In genomic region chr4:37603070-37603468, GRCh38 we compare ENCODE assay signal across 7 cellular contexts.
DNase-seq lines count a peak whose midpoint lies in the region; ATAC-seq, FAIRE-seq and TF ChIP-seq lines count a peak whose summit lies in the region.

No MANE protein-coding gene starts in this region.

- no peaks in the 10 kb centered on the region for H3K27me3 Mint-ChIP-seq in activated CD4-positive, alpha-beta T cell treated with anti-CD3 and anti-CD28 coated beads, Interleukin-2, amount 10 ng/mL, durations not matched to agents 7 days and 5 days

- H3K4me3 Mint-ChIP-seq in activated CD4-positive, alpha-beta T cell treated with anti-CD3 and anti-CD28 coated beads, Interleukin-2, amount 10 ng/mL, durations not matched to agents 7 days and 5 days: no peak overlapping the region

- H3K4me1 ChIP-seq in colonic mucosa (no peaks in the 10 kb centered on the region), right lobe of liver (peaks cover 0 to 34% (median 5%) of the 10 kb centered on the region in 4 donors)

- ATAC-seq in HG02852 (IDR thresholded peaks at IDR 0.05; ENCODE audit: unreplicated experiment) (peak; percentile 89), right lobe of liver (peak; percentile 94 to 98 (median 96))

- DNase-seq in GM12891 (ENCODE audit: insufficient read length, low spot score): peak; percentile 62
- peak; percentile 77 for DNase-seq in NCI-H2196 (lab: John Stamatoyannopoulos, UW; ENCODE audit: unreplicated experiment)
- DNase-seq in activated CD4-positive, alpha-beta T cell treated with anti-CD3 and anti-CD28 coated beads, Interleukin-2, amount 10 ng/mL, durations not matched to agents 7 days and 5 days: peak; percentile 78
- DNase-seq in colonic mucosa: peak; percentile 91
- peak; percentile 83 to 88 (median 87) for DNase-seq in right lobe of liver
- peak; percentile 10 to 64 (median 59) for DNase-seq in stimulated activated CD4-positive, alpha-beta T cell treated with anti-CD3 and anti-CD28 coated beads, TNF-alpha, amount 100 ng/mL, for 1 hour (ENCODE audit: low read depth in 3 of 3, low spot score in 1 of 3)

- H3K4me1 Mint-ChIP-seq in activated CD4-positive, alpha-beta T cell treated with anti-CD3 and anti-CD28 coated beads, Interleukin-2, amount 10 ng/mL, durations not matched to agents 7 days and 5 days: peaks cover 36% of the 10 kb centered on the region

- peak; percentile 90 for FAIRE-seq in GM12891 (lab: Jason Lieb, UNC)

- H3K9me3 ChIP-seq in colonic mucosa (no peaks in the 10 kb centered on the region), right lobe of liver (no peaks in the 10 kb centered on the region)

- TF ChIP-seq CTCF in colonic mucosa (IDR thresholded peaks at IDR 0.05) (peak; percentile 94), right lobe of liver (IDR thresholded peaks at IDR 0.05) (peak; percentile 96 to 98 (median 97))

- H3K9ac ChIP-seq in colonic mucosa (ENCODE audit: low read depth in 2 of 2, low read length in 2 of 2): no peak overlapping the region

- H3K27ac ChIP-seq in colonic mucosa: no peak overlapping the region
- no peak overlapping the region for H3K27ac ChIP-seq in right lobe of liver

- POLR2A ChIA-PET in activated CD4-positive, alpha-beta T cell treated with anti-CD3 and anti-CD28 coated beads, Interleukin-2, amount 10 ng/mL, durations not matched to agents 7 days and 5 days (lab: Charles Lee): no interaction called here

- no peak for TF ChIP-seq POLR2A in GM12891 (IDR thresholded peaks at IDR 0.05; ENCODE audit: low read depth, low read length)
- no peak for TF ChIP-seq POLR2A in right lobe of liver (IDR thresholded peaks at IDR 0.05)

- CTCF ChIA-PET in activated CD4-positive, alpha-beta T cell treated with anti-CD3 and anti-CD28 coated beads, Interleukin-2, amount 10 ng/mL, durations not matched to agents 7 days and 5 days (lab: Charles Lee): interaction anchor here (0.9 to 1.9 kb wide), 9 partner anchors 7 to 148 kb away, joined by 3 to 6 read pairs (median 4); no protein-coding TSS in a partner anchor

- H3K36me3 Mint-ChIP-seq in activated CD4-positive, alpha-beta T cell treated with anti-CD3 and anti-CD28 coated beads, Interleukin-2, amount 10 ng/mL, durations not matched to agents 7 days and 5 days (ENCODE audit: low read depth): peaks cover 2% of the 10 kb centered on the region

- WGBS in right lobe of liver (ENCODE audit: insufficient coverage, low coverage, low lambda C conversion rate, missing lambda C conversion rate): 7% methylated on average over 10 of the region's 10 CpGs

- no peak overlapping the region for H3K27ac Mint-ChIP-seq in activated CD4-positive, alpha-beta T cell treated with anti-CD3 and anti-CD28 coated beads, Interleukin-2, amount 10 ng/mL, durations not matched to agents 7 days and 5 days

- H3K4me3 ChIP-seq in colonic mucosa (no peak overlapping the region), right lobe of liver (no peak overlapping the region)

- no peaks in the 10 kb centered on the region for H3K36me3 ChIP-seq in colonic mucosa
- H3K36me3 ChIP-seq in right lobe of liver: no peaks in the 10 kb centered on the region

- H3K27me3 ChIP-seq in colonic mucosa: no peaks in the 10 kb centered on the region
- H3K27me3 ChIP-seq in right lobe of liver: no peaks in the 10 kb centered on the region

- intact Hi-C loops in colonic mucosa (cut with DNase I) (loop anchor here (5.0 to 10.0 kb wide), 3 partner anchors 72 to 432 kb away; no protein-coding TSS in a partner anchor), right lobe of liver (cut with DNase I) (loop anchor here (5.0 to 10.0 kb wide), 2 partner anchors 79 to 192 kb away; no protein-coding TSS in a partner anchor)

- no peaks in the 10 kb centered on the region for H3K9me3 Mint-ChIP-seq in activated CD4-positive, alpha-beta T cell treated with anti-CD3 and anti-CD28 coated beads, Interleukin-2, amount 10 ng/mL, durations not matched to agents 7 days and 5 days

TF ChIP-seq in GM12891, 5 proteins besides CTCF, POLR2A, EP300 and RAD21:
- TF ChIP-seq POLR2AphosphoS5 (IDR thresholded peaks at IDR 0.05; ENCODE audit: low read depth, low read length): no peak
- TF ChIP-seq TAF1 (IDR thresholded peaks at IDR 0.05; ENCODE audit: low read depth, low read length): no peak
- no peak for TF ChIP-seq POU2F2 (IDR thresholded peaks at IDR 0.05; ENCODE audit: low read depth, low read length)
- no peak for TF ChIP-seq PAX5 (IDR thresholded peaks at IDR 0.05; ENCODE audit: insufficient read depth, low read length, severe bottlenecking)
- TF ChIP-seq SPI1 (IDR thresholded peaks at IDR 0.05; ENCODE audit: low read depth, low read length): no peak
